In genomic region chr18:28922936-28923335, GRCh38 we compare ENCODE assay signal across 31 cellular contexts.
"Had no signal": no experiment of that assay in that cellular context is flagged by ENCODE, and none has a peak within 500 bp of the region (broad histone marks: within the 10 kb centered on the region; RNA-seq: fewer than 3 reads in every experiment).

No MANE protein-coding gene starts in this region.

- ATAC-seq: activated naive CD4-positive, alpha-beta T cell treated with anti-CD3 and anti-CD28 coated beads, Interleukin-2, amount 50 U/mL, for 72 hours; activated naive CD8-positive, alpha-beta T cell treated with anti-CD3 and anti-CD28 coated beads, Interleukin-2, amount 50 U/mL, for 24 hours; activated T-cell treated with anti-CD3 and anti-CD28 coated beads, Interleukin-2, amount 50 U/mL, for 4 hours; activated T-cell treated with anti-CD3 and anti-CD28 coated beads, Interleukin-2, amount 50 U/mL, for 72 hours; activated T-helper 17 cell treated with anti-CD3 and anti-CD28 coated beads, Interleukin-2, amount 50 U/mL, for 72 hours; body of pancreas had no signal

- FAIRE-seq: bronchial epithelial cell had no signal

- H3K36me3 ChIP-seq: adrenal gland, ascending aorta, brain microvascular endothelial cell, breast epithelium, cardiac muscle cell had no signal

- H3K27me3 ChIP-seq: adrenal gland, ascending aorta, body of pancreas, brain microvascular endothelial cell, breast epithelium, cardiac muscle cell had no signal

- H3K4me3 ChIP-seq: adrenal gland, ascending aorta, body of pancreas, breast epithelium, cardiac muscle cell had no signal

- DNase-seq: activated effector memory CD4-positive, alpha-beta T cell treated with anti-CD3 and anti-CD28 coated beads, Interleukin-2, amount 50 U/mL, for 16 hours; activated effector memory CD4-positive, alpha-beta T cell treated with Interleukin-2 at 50 U/mL for 16 hours; activated gamma-delta T cell; activated gamma-delta T cell treated with Interleukin-2 at 50 U/mL for 16 hours; activated naive CD4-positive, alpha-beta T cell; activated naive CD4-positive, alpha-beta T cell treated with anti-CD3 and anti-CD28 coated beads for 36 hours; activated naive CD4-positive, alpha-beta T cell treated with anti-CD3 and anti-CD28 coated beads, Interleukin-2, amount 10 ng/mL, durations not matched to agents 7 days and 5 days; activated naive CD4-positive, alpha-beta T cell treated with anti-CD3 and anti-CD28 coated beads, Interleukin-2, amount 50 U/mL, for 16 hours; activated naive CD4-positive, alpha-beta T cell treated with Interleukin-2 at 50 U/mL for 16 hours; activated naive CD8-positive, alpha-beta T cell treated with anti-CD3 and anti-CD28 coated beads for 36 hours; activated naive CD8-positive, alpha-beta T cell treated with anti-CD3 and anti-CD28 coated beads, Interleukin-2, amount 10 ng/mL, durations not matched to agents 7 days and 5 days; activated naive CD8-positive, alpha-beta T cell treated with anti-CD3 and anti-CD28 coated beads, Interleukin-2, amount 50 U/mL, for 24 hours; activated T-cell treated with anti-CD3 and anti-CD28 coated beads, Interleukin-2, amount 50 U/mL, for 4 hours; activated T-cell treated with anti-CD3 and anti-CD28 coated beads, Interleukin-2, amount 50 U/mL, for 48 hours; activated T-cell treated with anti-CD3 and anti-CD28 coated beads, Interleukin-2, amount 50 U/mL, for 72 hours; adrenal gland; amniotic stem cell; amygdala; anterior cingulate cortex; aorta; body of pancreas; brain microvascular endothelial cell; caudate nucleus; central memory CD4-positive, alpha-beta T cell; cerebellar nuclear complex had no signal

- H3K27ac ChIP-seq: adrenal gland, ascending aorta, body of pancreas, brain microvascular endothelial cell, breast epithelium, cardiac muscle cell had no signal

- H3K9me3 ChIP-seq: adrenal gland, ascending aorta, body of pancreas, breast epithelium had no signal

- H3K4me1 ChIP-seq: adrenal gland, ascending aorta, body of pancreas, breast epithelium had no signal
